9 cellular contexts compared by ENCODE assay signal in genomic region chr5:80216753-80217596, GRCh38. TPM values are rescaled to one million over a fixed set of nuclear protein-coding genes. Genes with fewer than 3 reads are reported as not detected.
A peak's percentile ranks its signal among the peaks of the same experiment; 100 is the strongest.
DNase-seq lines count a peak whose midpoint lies in the region; ATAC-seq, FAIRE-seq and TF ChIP-seq lines count a peak whose summit lies in the region.
"Had no signal": no experiment of that assay in that cellular context is flagged by ENCODE, and none has a peak within 500 bp of the region (broad histone marks: within the 10 kb centered on the region; RNA-seq: fewer than 3 reads in every experiment).

No MANE protein-coding gene starts in this region.

- H3K9me3 Mint-ChIP-seq in T-cell = peaks cover 0 to 5% (median 0%) of the 10 kb centered on the region in 3 donors

- H3K36me3 ChIP-seq in skeletal muscle tissue (ENCODE audit: control insufficient read depth in 3 of 3, insufficient read depth in 3 of 3, low read length in 3 of 3) = no peaks in the 10 kb centered on the region

- H3K4me3 Mint-ChIP-seq in T-cell = peak overlapping the region; percentile 62 to 74 (median 73)

- CTCF ChIA-PET in T-cell (lab: Charles Lee) = interaction anchor here (0.6 to 1.4 kb wide), 6 partner anchors 10 to 237 kb away, joined by 3 to 7 read pairs (median 4); no protein-coding TSS in a partner anchor

- no peaks in the 10 kb centered on the region for H3K27me3 Mint-ChIP-seq in T-cell
- H3K27me3 Mint-ChIP-seq: type B pancreatic cell had no signal

- no peak for FAIRE-seq in urothelium cell line (lab: Jason Lieb, UNC)

- POLR2A ChIA-PET in T-cell (lab: Charles Lee) = interaction anchor here (0.7 to 1.6 kb wide), 3 partner anchors 9 to 195 kb away, joined by 3 to 4 read pairs (median 3); no protein-coding TSS in a partner anchor

- peak in 3 of 4 experiments; percentile 21 to 46 (median 24) for ATAC-seq in T-cell (replicated peaks in 1 of 4)

- peak overlapping the region; percentile 12 for H3K4me3 ChIP-seq in GM12865 (ENCODE audit: low read depth, low read length)
- H3K4me3 ChIP-seq in fibroblast of the aortic adventitia (ENCODE audit: low read depth, low read length) = peak overlapping the region; percentile 40
- peak overlapping the region in 1 of 3 donors; percentile 54 for H3K4me3 ChIP-seq in skeletal muscle tissue (ENCODE audit: low read length in 3 of 3)

- H3K4me1 Mint-ChIP-seq in T-cell = peaks cover 89 to 95% (median 94%) of the 10 kb centered on the region in 3 donors

- H3K27me3 ChIP-seq in skeletal muscle tissue (ENCODE audit: control insufficient read depth in 3 of 3, insufficient read depth in 3 of 3, low read length in 3 of 3) = no peaks in the 10 kb centered on the region

- peaks cover 4 to 24% (median 11%) of the 10 kb centered on the region in 3 donors for H3K4me1 ChIP-seq in skeletal muscle tissue (ENCODE audit: control insufficient read depth in 3 of 3, insufficient read depth in 3 of 3, low read length in 3 of 3)

- DNase-seq in GM12865 (ENCODE audit: low read depth) = no peak
- DNase-seq in T-cell = peak in 2 of 34 experiments; percentile 16 to 18
- DNase-seq in fibroblast of the aortic adventitia (ENCODE audit: low read depth) = peak; percentile 52
- DNase-seq in GM10266 (ENCODE audit: extremely low spot score) = no peak
- no peak for DNase-seq in activated CD4-positive, CD25-positive, alpha-beta regulatory T cell treated with anti-CD3 and anti-CD28 coated beads, Interleukin-2, amount 50 U/mL, for 72 hours
- no peak for DNase-seq in DMS153 (lab: John Stamatoyannopoulos, UW)
- no peak for DNase-seq in urothelium cell line (ENCODE audit: low spot score)

- H3K27ac ChIP-seq in skeletal muscle tissue (ENCODE audit: low read depth, low read length) = peak overlapping the region; percentile 18

- H3K27ac Mint-ChIP-seq in T-cell = peak overlapping the region; percentile 92 to 94

- H3K9ac ChIP-seq in skeletal muscle tissue (ENCODE audit: low read depth in 1 of 3, low read length in 3 of 3) = peak overlapping the region in 1 of 3 donors; percentile 41

- TF ChIP-seq CTCF in GM12865 (IDR thresholded peaks at IDR 0.05; ENCODE audit: insufficient read depth, low read depth, low read length, missing control alignments) (no peak), fibroblast of the aortic adventitia (IDR thresholded peaks at IDR 0.05; ENCODE audit: insufficient read depth, low read length) (no peak), GM10266 (IDR thresholded peaks at IDR 0.05; ENCODE audit: control insufficient read depth, insufficient read depth, low read depth, missing control alignments) (no peak)

- H3K9me3 ChIP-seq in skeletal muscle tissue (ENCODE audit: control insufficient read depth in 3 of 3, low read length in 3 of 3) = no peaks in the 10 kb centered on the region

- H3K36me3 Mint-ChIP-seq in T-cell = peaks cover 27% of the 10 kb centered on the region

RNA-seq across cellular contexts. Expression of gene SERINC5, which starts 38.9 kb away (rescaled TPM):
- 100 to 1,000 TPM; 109 to 170 (median 112) TPM for total RNA-seq in T-cell
- 13.5 and 17.1 TPM in 2 replicates for total RNA-seq in fibroblast of the aortic adventitia (ENCODE audit: low replicate concordance)
- total RNA-seq in skeletal muscle tissue = 21.4 TPM
